25 cellular contexts compared by ENCODE assay signal in genomic region chr13:68616600-68617222, GRCh38.
"Had no signal": no experiment of that assay in that cellular context is flagged by ENCODE, and none has a peak within 500 bp of the region (broad histone marks: within the 10 kb centered on the region; RNA-seq: fewer than 3 reads in every experiment).

No MANE protein-coding gene starts in this region.

- H3K4me3 ChIP-seq: coronary artery, dorsolateral prefrontal cortex, esophagus muscularis mucosa, gastrocnemius medialis, heart left ventricle had no signal

- H3K9me3 ChIP-seq: gastrocnemius medialis had no signal

- H3K4me1 ChIP-seq: esophagus muscularis mucosa, foreskin keratinocyte, gastrocnemius medialis, heart left ventricle had no signal

- H3K27ac ChIP-seq: brain microvascular endothelial cell, coronary artery, dorsolateral prefrontal cortex, esophagus muscularis mucosa, foreskin keratinocyte, gastrocnemius medialis, heart left ventricle, VCaP had no signal

- H3K36me3 ChIP-seq: brain microvascular endothelial cell, esophagus muscularis mucosa, gastrocnemius medialis, heart left ventricle had no signal

- H3K27me3 ChIP-seq: brain microvascular endothelial cell, dorsolateral prefrontal cortex, esophagus muscularis mucosa, foreskin keratinocyte, gastrocnemius medialis, heart left ventricle had no signal

- DNase-seq: activated CD4-positive, alpha-beta T cell treated with anti-CD3 and anti-CD28 coated beads for 1 hour; activated CD4-positive, alpha-beta T cell treated with anti-CD3 and anti-CD28 coated beads for 48 hours; activated CD4-positive, alpha-beta T cell treated with anti-CD3 and anti-CD28 coated beads, Interleukin-2, amount 50 U/mL, for 1 hour; activated CD4-positive, alpha-beta T cell treated with anti-CD3 and anti-CD28 coated beads, Interleukin-2, amount 50 U/mL, for 48 hours; activated CD8-positive, alpha-beta memory T cell treated with anti-CD3 and anti-CD28 coated beads for 24 hours; activated CD8-positive, alpha-beta T cell treated with anti-CD3 and anti-CD28 coated beads for 36 hours; activated effector memory CD4-positive, alpha-beta T cell treated with Interleukin-2 at 50 U/mL for 16 hours; activated gamma-delta T cell treated with Interleukin-2 at 50 U/mL for 16 hours; activated naive CD4-positive, alpha-beta T cell treated with anti-CD3 and anti-CD28 coated beads, Interleukin-2, amount 50 U/mL, for 16 hours; activated naive CD4-positive, alpha-beta T cell treated with Interleukin-2 at 50 U/mL for 16 hours; activated T-cell treated with anti-CD3 and anti-CD28 coated beads, Interleukin-2, amount 50 U/mL, for 4 hours; amniotic stem cell; anterior cingulate cortex; brain microvascular endothelial cell; dorsolateral prefrontal cortex; effector memory CD4-positive, alpha-beta T cell; erythroblast; foreskin keratinocyte; gastrocnemius medialis; glutamatergic neuron; heart left ventricle; T-helper 2 cell had no signal
